21 cellular contexts compared by ENCODE assay signal in genomic region chr2:175864131-175864728, GRCh38.
DNase-seq lines count a peak whose midpoint lies in the region; ATAC-seq and TF ChIP-seq lines count a peak whose summit lies in the region.
"Had no signal": no experiment of that assay in that cellular context is flagged by ENCODE, and none has a peak within 500 bp of the region (broad histone marks: within the 10 kb centered on the region; RNA-seq: fewer than 3 reads in every experiment).

No MANE protein-coding gene starts in this region.

- TF ChIP-seq POLR2A in IMR-90 (IDR thresholded peaks at IDR 0.05; ENCODE audit: low read depth, low read length): no peak

- H3K27me3 Mint-ChIP-seq in GM23338 (ENCODE audit: insufficient read depth, low read depth, poor library complexity): peaks cover 3% of the 10 kb centered on the region

- H4K91ac ChIP-seq in IMR-90 (ENCODE audit: insufficient read depth, low read depth, low read length) (no peak overlapping the region), neuronal stem cell (ENCODE audit: low read depth, low read length, poor library complexity) (no peak overlapping the region)

- ATAC-seq in GM23338 (peak; percentile 71), IMR-90 (ENCODE audit: low read depth) (no peak)
- ATAC-seq: CD8-positive, alpha-beta T cell; GM12878; SK-N-SH treated with all-trans-retinoic acid at 6 μM for 48 hours had no signal

- H3K23ac ChIP-seq in IMR-90 (ENCODE audit: low read depth, low read length) (no peak overlapping the region), neuronal stem cell (ENCODE audit: low read depth, low read length, poor library complexity) (no peak overlapping the region)

- H2AFZ ChIP-seq in GM23338: peak overlapping the region; percentile 91
- peak overlapping the region; percentile 0 for H2AFZ ChIP-seq in IMR-90 (replicated peaks; ENCODE audit: low read length, poor library complexity)
- peak overlapping the region; percentile 78 for H2AFZ ChIP-seq in neuronal stem cell (ENCODE audit: low read length)
- H2AFZ ChIP-seq: GM23248 had no signal

- no peaks in the 10 kb centered on the region for H3K9me2 ChIP-seq in GM23338 (ENCODE audit: insufficient read depth)

- H3K4me3 ChIP-seq in GM23338 (no peak overlapping the region), IMR-90 (ENCODE audit: insufficient read depth, low read depth, low read length) (no peak overlapping the region), epithelial cell of esophagus (ENCODE audit: low read length) (no peak overlapping the region), neuronal stem cell (ENCODE audit: low read length in 2 of 2) (no peak overlapping the region)
- H3K4me3 ChIP-seq: GM12878, GM23248 had no signal

- in situ Hi-C loops in IMR-90 (cut with MboI; ENCODE audit: low sequenced_read_pairs): no loop called here

- H2BK120ac ChIP-seq in IMR-90 (ENCODE audit: low read depth, low read length) (no peak overlapping the region), neuronal stem cell (ENCODE audit: low read depth, low read length) (no peak overlapping the region)

- 0 out of 2 replicates have a peak overlapping the region, but pooled peaks have one; percentile 9 for H3K27ac Mint-ChIP-seq in GM23338
- H3K27ac Mint-ChIP-seq: CD8-positive, alpha-beta T cell had no signal

- H3K9ac ChIP-seq in IMR-90 (ENCODE audit: low read depth, low read length): no peak overlapping the region
- H3K9ac ChIP-seq in neuronal stem cell (ENCODE audit: low read depth, low read length, poor library complexity): no peak overlapping the region
- H3K9ac ChIP-seq: GM23248 had no signal

- H3K9me3 Mint-ChIP-seq in GM23338: no peaks in the 10 kb centered on the region
- H3K9me3 Mint-ChIP-seq: CD8-positive, alpha-beta T cell had no signal

- H3K18ac ChIP-seq in IMR-90 (ENCODE audit: low read depth, low read length) (no peak overlapping the region), neuronal stem cell (ENCODE audit: low read length) (no peak overlapping the region)

- H4K8ac ChIP-seq in IMR-90 (ENCODE audit: low read depth in 2 of 2, low read length in 2 of 2) (no peak overlapping the region), neuronal stem cell (ENCODE audit: low read depth, low read length) (no peak overlapping the region)

- WGBS in IMR-90 (ENCODE audit: extremely low coverage in 2 of 2, insufficient read length in 1 of 2), 2 experiments: 71% methylated on average over 4 of the region's 7 CpGs; no CpG with 5 or more reads in 1 of the 2 experiments
- no CpG with 5 or more reads among the region's 7 CpGs for WGBS in neuronal stem cell (ENCODE audit: extremely low coverage in 2 of 2, insufficient read length in 2 of 2, insufficient replicate concordance in 1 of 2), 2 donors

- no peak overlapping the region for H2BK5ac ChIP-seq in IMR-90 (ENCODE audit: low read depth, low read length, poor library complexity, severe bottlenecking)
- H2BK5ac ChIP-seq in neuronal stem cell (ENCODE audit: low read length): no peak overlapping the region

- H3K36me3 ChIP-seq in GM23338 (ENCODE audit: insufficient read depth) (no peaks in the 10 kb centered on the region), IMR-90 (ENCODE audit: control insufficient read depth, insufficient read depth, low read length) (no peaks in the 10 kb centered on the region), neuronal stem cell (replicated peaks in 1 of 2; ENCODE audit: control insufficient read depth in 2 of 2, insufficient read depth in 2 of 2, low read length in 2 of 2) (no peaks in the 10 kb centered on the region)
- H3K36me3 ChIP-seq: BE2C had no signal

- no peak overlapping the region for H3K14ac ChIP-seq in IMR-90 (replicated peaks; ENCODE audit: low read depth, low read length)
- no peak overlapping the region for H3K14ac ChIP-seq in neuronal stem cell (ENCODE audit: low read length)

- H3K27ac ChIP-seq in GM23338 (ENCODE audit: low read depth) (no peak overlapping the region), IMR-90 (ENCODE audit: insufficient read depth, low read length) (no peak overlapping the region), neuronal stem cell (replicated peaks; ENCODE audit: low read length) (no peak overlapping the region)
- H3K27ac ChIP-seq: GM23248 had no signal

- no peak overlapping the region for H2AK9ac ChIP-seq in IMR-90 (replicated peaks; ENCODE audit: low read depth, low read length, poor library complexity)

- H2BK15ac ChIP-seq in IMR-90 (ENCODE audit: low read depth, low read length) (no peak overlapping the region), neuronal stem cell (ENCODE audit: low read length) (no peak overlapping the region)

- H3K9me3 ChIP-seq in IMR-90 (ENCODE audit: control insufficient read depth, insufficient read depth, low read length): no peaks in the 10 kb centered on the region
- H3K9me3 ChIP-seq in neuronal stem cell (replicated peaks in 1 of 2; ENCODE audit: control insufficient read depth in 2 of 2, insufficient read depth in 1 of 2, low read depth in 1 of 2, low read length in 2 of 2): no peaks in the 10 kb centered on the region
- H3K9me3 ChIP-seq: BE2C had no signal

- POLR2A ChIA-PET in IMR-90 (lab: Charles Lee; ENCODE audit: unreplicated experiment): no interaction called here

- no peak overlapping the region for H4K5ac ChIP-seq in IMR-90 (ENCODE audit: low read depth, low read length)

- TF ChIP-seq CTCF in GM23338 (conservative IDR thresholded peaks at IDR 0.05; ENCODE audit: low read depth in 2 of 2): peak; percentile 8 to 14; a peak in 3 of 4 replicates
- no peak for TF ChIP-seq CTCF in IMR-90 (conservative IDR thresholded peaks at IDR 0.05; ENCODE audit: low read depth, low read length)
- peak; percentile 7 for TF ChIP-seq CTCF in epithelial cell of esophagus (IDR thresholded peaks at IDR 0.05; ENCODE audit: insufficient read depth, low read depth, low read length, missing control alignments)

- H2BK20ac ChIP-seq in IMR-90 (ENCODE audit: low read depth, low read length): no peak overlapping the region

- no peak overlapping the region for H3K4ac ChIP-seq in IMR-90 (ENCODE audit: low read depth, low read length)
- no peak overlapping the region for H3K4ac ChIP-seq in neuronal stem cell (ENCODE audit: low read length)

- H3K27me3 ChIP-seq in GM23338 (ENCODE audit: insufficient read depth) (no peaks in the 10 kb centered on the region), IMR-90 (ENCODE audit: control insufficient read depth, insufficient read depth, low read length) (peaks cover 10% of the 10 kb centered on the region), neuronal stem cell (ENCODE audit: control insufficient read depth in 3 of 3, insufficient read depth in 3 of 3, low read depth in 1 of 3, low read length in 3 of 3) (no peaks in the 10 kb centered on the region)
- H3K27me3 ChIP-seq: BE2C had no signal

- dilution Hi-C loops in IMR-90 (cut with HindIII; ENCODE audit: low sequenced_read_pairs, unreplicated experiment): no loop called here

- no peak overlapping the region for H3K56ac ChIP-seq in IMR-90 (ENCODE audit: extremely low read depth, insufficient read depth, low read length)

- no peaks in the 10 kb centered on the region for H3K79me2 ChIP-seq in GM23338 (replicated peaks; ENCODE audit: insufficient read depth)

- intact Hi-C loops in IMR-90 (cut with micrococcal nuclease): no loop called here

- peaks cover 4% of the 10 kb centered on the region for H3K4me1 Mint-ChIP-seq in GM23338

- no TSS peak for BruUV-seq in IMR-90 (replicated peaks; lab: Mats Ljungman, UMichigan)

- no peak overlapping the region for H2BK12ac ChIP-seq in neuronal stem cell (ENCODE audit: low read length)

- H3F3A ChIP-seq in GM23338 (replicated peaks; ENCODE audit: low read depth): no peaks in the 10 kb centered on the region

- no peak overlapping the region for H3K4me3 Mint-ChIP-seq in GM23338
- H3K4me3 Mint-ChIP-seq: CD8-positive, alpha-beta T cell had no signal

- CTCF ChIA-PET in IMR-90 (lab: Yijun Ruan, JAX): no interaction called here

- H4K20me1 ChIP-seq in GM23338 (replicated peaks; ENCODE audit: insufficient read depth) (no peaks in the 10 kb centered on the region), IMR-90 (ENCODE audit: insufficient read depth, low read length) (no peaks in the 10 kb centered on the region)

- H3K36me3 Mint-ChIP-seq in GM23338 (ENCODE audit: low read depth): no peaks in the 10 kb centered on the region
- H3K36me3 Mint-ChIP-seq: CD8-positive, alpha-beta T cell had no signal

- H2AK5ac ChIP-seq in IMR-90 (ENCODE audit: low read depth, low read length): no peak overlapping the region
- H2AK5ac ChIP-seq in neuronal stem cell (ENCODE audit: low read depth, low read length): no peak overlapping the region

- H3K4me2 ChIP-seq in GM23338: no peak overlapping the region
- H3K4me2 ChIP-seq in IMR-90 (ENCODE audit: low read depth, low read length): no peak overlapping the region
- H3K4me2 ChIP-seq in neuronal stem cell (ENCODE audit: insufficient read depth, low read length, poor library complexity, severe bottlenecking): no peak overlapping the region

- DNase-seq in GM23338 (ENCODE audit: low spot score): no peak
- no peak for DNase-seq in IMR-90
- peak; percentile 9 for DNase-seq in epithelial cell of esophagus (ENCODE audit: low read depth)
- no peak for DNase-seq in neuronal stem cell (ENCODE audit: low spot score)
- DNase-seq in NCI-H82 treated with DMSO at 0.1 percent for 48 hours (lab: John Stamatoyannopoulos, UW; ENCODE audit: unreplicated experiment): no peak
- no peak for DNase-seq in OCI-M1 (lab: John Stamatoyannopoulos, UW)
- no peak for DNase-seq in SKM-1 (lab: John Stamatoyannopoulos, UW; ENCODE audit: unreplicated experiment)
- DNase-seq: BE2C; CD8-positive, alpha-beta T cell; DND-41; GDM1; GM23248; MM.1S; NCI-H1105; NCI-H187; NCI-H2171 treated with DMSO at 0.1 percent for 48 hours; NCI-H446 treated with DMSO at 0.1 percent for 48 hours; NCI-H82; SHP77 had no signal

- H3K9me1 ChIP-seq in IMR-90 (ENCODE audit: insufficient read depth, low read length): no peaks in the 10 kb centered on the region

- H3K4me1 ChIP-seq in GM23338 (ENCODE audit: insufficient read depth): no peaks in the 10 kb centered on the region
- no peaks in the 10 kb centered on the region for H3K4me1 ChIP-seq in IMR-90 (ENCODE audit: control insufficient read depth, insufficient read depth, low read length)
- peaks cover 3 to 4% of the 10 kb centered on the region in 2 donors for H3K4me1 ChIP-seq in neuronal stem cell (ENCODE audit: control insufficient read depth in 2 of 2, insufficient read depth in 1 of 2, low read depth in 1 of 2, low read length in 2 of 2)
- H3K4me1 ChIP-seq: BE2C had no signal

- no peak for TF ChIP-seq RAD21 in IMR-90 (IDR thresholded peaks at IDR 0.05; ENCODE audit: low read length)

- H3K79me1 ChIP-seq in IMR-90 (ENCODE audit: low read depth in 1 of 2, low read length in 2 of 2) (no peaks in the 10 kb centered on the region), neuronal stem cell (ENCODE audit: low read depth, low read length) (no peaks in the 10 kb centered on the region)

TF ChIP-seq in GM23338, 12 proteins besides CTCF, POLR2A, EP300 and RAD21:
- TF ChIP-seq ZNF114 (CRISPR knock-in tag; IDR thresholded peaks at IDR 0.05): no peak
- 0 out of 2 replicates have a peak, but pooled peaks have one; percentile 8 for TF ChIP-seq CREB1 (CRISPR knock-in tag; IDR thresholded peaks at IDR 0.05; ENCODE audit: low read depth)

TF ChIP-seq in IMR-90, 13 proteins besides CTCF, POLR2A, EP300 and RAD21 (continues in another document):
- TF ChIP-seq CHD1 (IDR thresholded peaks at IDR 0.05; ENCODE audit: low read depth, low read length): no peak
- no peak for TF ChIP-seq BHLHE40 (IDR thresholded peaks at IDR 0.05; ENCODE audit: low read depth, low read length)

Comparison
In these comparisons a context has a peak if more than half of its experiments do, and no peak if none do; other contexts are left out.
1. H2AFZ ChIP-seq: peak in every context shown above with its lines; median percentile 91 in GM23338; 78 in neuronal stem cell; 0 in IMR-90.